Comparison of ENCODE assay signal across 19 cellular contexts in the genomic region with DNA sequence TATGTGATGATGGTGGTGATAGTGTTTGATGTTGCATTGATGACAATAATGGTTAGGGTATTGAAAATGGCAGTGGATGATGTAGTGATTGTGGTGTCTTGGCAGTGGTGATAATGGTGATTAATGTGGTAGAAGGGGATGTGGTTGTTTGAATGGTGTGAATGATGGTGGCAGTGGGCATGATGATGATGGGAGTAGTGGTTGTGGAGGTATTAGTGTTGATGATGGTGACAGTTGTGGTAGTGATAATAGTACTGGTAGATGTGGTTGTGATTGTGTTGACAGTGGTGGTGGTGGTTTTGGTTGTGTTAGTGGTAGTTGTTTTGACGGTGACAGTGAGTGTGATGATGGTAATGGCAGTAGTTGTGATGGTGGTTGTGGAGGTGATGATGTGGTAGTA.
A peak's percentile ranks its signal among the peaks of the same experiment; 100 is the strongest.
DNase-seq lines count a peak whose midpoint lies in the region; ATAC-seq lines count a peak whose summit lies in the region.
"Had no signal": no experiment of that assay in that cellular context is flagged by ENCODE, and none has a peak within 500 bp of the region (broad histone marks: within the 10 kb centered on the region; RNA-seq: fewer than 3 reads in every experiment).

No MANE protein-coding gene starts in this region.

- no peaks in the 10 kb centered on the region for H3K36me3 Mint-ChIP-seq in activated naive CD8-positive, alpha-beta T cell treated with anti-CD3 and anti-CD28 coated beads, Interleukin-2, amount 50 U/mL, for 24 hours (ENCODE audit: low read depth)
- no peaks in the 10 kb centered on the region for H3K36me3 Mint-ChIP-seq in activated naive CD8-positive, alpha-beta T cell treated with anti-CD3 and anti-CD28 coated beads for 36 hours
- no peaks in the 10 kb centered on the region for H3K36me3 Mint-ChIP-seq in effector memory CD8-positive, alpha-beta T cell (ENCODE audit: insufficient read depth)
- H3K36me3 Mint-ChIP-seq in stimulated activated effector memory CD8-positive, alpha-beta T cell treated with anti-CD3 and anti-CD28 coated beads, Interleukin-12 subunit alpha, Interleukin-12 subunit beta, amount 100 ng/mL, for 72 hours = no peaks in the 10 kb centered on the region
- H3K36me3 Mint-ChIP-seq: CD4-positive, CD25-positive, alpha-beta regulatory T cell had no signal

- DNase-seq in activated CD4-positive, CD25-positive, alpha-beta regulatory T cell (lab: John Stamatoyannopoulos, UW) = no peak
- no peak for DNase-seq in activated naive CD8-positive, alpha-beta T cell treated with anti-CD3 and anti-CD28 coated beads, Interleukin-2, amount 50 U/mL, for 24 hours
- no peak for DNase-seq in activated naive CD8-positive, alpha-beta T cell treated with anti-CD3 and anti-CD28 coated beads for 36 hours
- DNase-seq in effector memory CD8-positive, alpha-beta T cell = peak; percentile 8 to 13 (median 12)
- DNase-seq in stimulated activated effector memory CD8-positive, alpha-beta T cell treated with anti-CD3 and anti-CD28 coated beads, Interleukin-12 subunit alpha, Interleukin-12 subunit beta, amount 100 ng/mL, for 72 hours (ENCODE audit: low spot score in 2 of 2) = peak in 1 of 2 donors; percentile 53
- DNase-seq in OCI-M1 (lab: John Stamatoyannopoulos, UW) = no peak
- no peak for DNase-seq in GM19238 (ENCODE audit: insufficient read length, low spot score)
- DNase-seq: CD4-positive, CD25-positive, alpha-beta regulatory T cell; EL; H7; MV-4-11; NCI-H1417; NCI-H187 treated with DMSO at 0.1 percent for 48 hours; NCI-H345; NCI-H526 treated with DMSO at 0.1 percent for 48 hours; SIG-M5 had no signal

- H3K27me3 Mint-ChIP-seq in activated naive CD8-positive, alpha-beta T cell treated with anti-CD3 and anti-CD28 coated beads, Interleukin-2, amount 50 U/mL, for 24 hours = no peaks in the 10 kb centered on the region
- no peaks in the 10 kb centered on the region for H3K27me3 Mint-ChIP-seq in activated naive CD8-positive, alpha-beta T cell treated with anti-CD3 and anti-CD28 coated beads for 36 hours
- H3K27me3 Mint-ChIP-seq in effector memory CD8-positive, alpha-beta T cell = peaks cover 6 to 10% of the 10 kb centered on the region in 2 donors
- H3K27me3 Mint-ChIP-seq: B cell had no signal

- H3K9me3 Mint-ChIP-seq in activated naive CD8-positive, alpha-beta T cell treated with anti-CD3 and anti-CD28 coated beads, Interleukin-2, amount 50 U/mL, for 24 hours = no peaks in the 10 kb centered on the region
- H3K9me3 Mint-ChIP-seq in activated naive CD8-positive, alpha-beta T cell treated with anti-CD3 and anti-CD28 coated beads for 36 hours = no peaks in the 10 kb centered on the region
- no peaks in the 10 kb centered on the region for H3K9me3 Mint-ChIP-seq in effector memory CD8-positive, alpha-beta T cell
- H3K9me3 Mint-ChIP-seq in stimulated activated effector memory CD8-positive, alpha-beta T cell treated with anti-CD3 and anti-CD28 coated beads, Interleukin-12 subunit alpha, Interleukin-12 subunit beta, amount 100 ng/mL, for 72 hours = no peaks in the 10 kb centered on the region
- H3K9me3 Mint-ChIP-seq: CD4-positive, CD25-positive, alpha-beta regulatory T cell had no signal

- H3K4me3 Mint-ChIP-seq in activated naive CD8-positive, alpha-beta T cell treated with anti-CD3 and anti-CD28 coated beads, Interleukin-2, amount 50 U/mL, for 24 hours = no peak overlapping the region
- no peak overlapping the region for H3K4me3 Mint-ChIP-seq in activated naive CD8-positive, alpha-beta T cell treated with anti-CD3 and anti-CD28 coated beads for 36 hours
- no peak overlapping the region for H3K4me3 Mint-ChIP-seq in effector memory CD8-positive, alpha-beta T cell
- no peak overlapping the region for H3K4me3 Mint-ChIP-seq in stimulated activated effector memory CD8-positive, alpha-beta T cell treated with anti-CD3 and anti-CD28 coated beads, Interleukin-12 subunit alpha, Interleukin-12 subunit beta, amount 100 ng/mL, for 72 hours
- H3K4me3 Mint-ChIP-seq: B cell; CD4-positive, CD25-positive, alpha-beta regulatory T cell had no signal

- H3K4me1 Mint-ChIP-seq in activated naive CD8-positive, alpha-beta T cell treated with anti-CD3 and anti-CD28 coated beads, Interleukin-2, amount 50 U/mL, for 24 hours = peaks cover 6% of the 10 kb centered on the region
- H3K4me1 Mint-ChIP-seq in activated naive CD8-positive, alpha-beta T cell treated with anti-CD3 and anti-CD28 coated beads for 36 hours = peaks cover 6% of the 10 kb centered on the region
- peaks cover 4 to 6% of the 10 kb centered on the region in 2 donors for H3K4me1 Mint-ChIP-seq in effector memory CD8-positive, alpha-beta T cell (ENCODE audit: low read depth in 2 of 2)
- H3K4me1 Mint-ChIP-seq in stimulated activated effector memory CD8-positive, alpha-beta T cell treated with anti-CD3 and anti-CD28 coated beads, Interleukin-12 subunit alpha, Interleukin-12 subunit beta, amount 100 ng/mL, for 72 hours = peaks cover 6% of the 10 kb centered on the region
- H3K4me1 Mint-ChIP-seq: B cell had no signal

- ATAC-seq in activated CD4-positive, CD25-positive, alpha-beta regulatory T cell treated with anti-CD3 and anti-CD28 coated beads, Interleukin-2, amount 50 U/mL, for 24 hours = peak; percentile 56 to 61
- peak; percentile 43 for ATAC-seq in activated naive CD8-positive, alpha-beta T cell treated with anti-CD3 and anti-CD28 coated beads, Interleukin-2, amount 50 U/mL, for 24 hours
- ATAC-seq in effector memory CD8-positive, alpha-beta T cell (replicated peaks) = peak; percentile 83
- peak; percentile 74 for ATAC-seq in stimulated activated effector memory CD8-positive, alpha-beta T cell treated with anti-CD3 and anti-CD28 coated beads, Interleukin-12 subunit alpha, Interleukin-12 subunit beta, amount 100 ng/mL, for 72 hours
- ATAC-seq: K562 had no signal

- H3K27ac Mint-ChIP-seq in activated naive CD8-positive, alpha-beta T cell treated with anti-CD3 and anti-CD28 coated beads, Interleukin-2, amount 50 U/mL, for 24 hours = no peak overlapping the region
- no peak overlapping the region for H3K27ac Mint-ChIP-seq in activated naive CD8-positive, alpha-beta T cell treated with anti-CD3 and anti-CD28 coated beads for 36 hours
- H3K27ac Mint-ChIP-seq in effector memory CD8-positive, alpha-beta T cell = no peak overlapping the region
- no peak overlapping the region for H3K27ac Mint-ChIP-seq in stimulated activated effector memory CD8-positive, alpha-beta T cell treated with anti-CD3 and anti-CD28 coated beads, Interleukin-12 subunit alpha, Interleukin-12 subunit beta, amount 100 ng/mL, for 72 hours
- H3K27ac Mint-ChIP-seq: B cell; CD4-positive, CD25-positive, alpha-beta regulatory T cell had no signal

Comparison
In these comparisons a context has a peak if more than half of its experiments do, and no peak if none do; other contexts are left out.
1. DNase-seq: peak in effector memory CD8-positive, alpha-beta T cell (3 of 3); none in activated CD4-positive, CD25-positive, alpha-beta regulatory T cell (0 of 4), activated naive CD8-positive, alpha-beta T cell treated with anti-CD3 and anti-CD28 coated beads, Interleukin-2, amount 50 U/mL, for 24 hours (single experiment), activated naive CD8-positive, alpha-beta T cell treated with anti-CD3 and anti-CD28 coated beads for 36 hours (single experiment), OCI-M1 (single experiment) and GM19238 (single experiment).
2. Peak in every context shown above with its lines, with median percentiles within 50 percentile points of each other: ATAC-seq.